Comparison of ENCODE assay signal across 1 cellular context in the genomic region with DNA sequence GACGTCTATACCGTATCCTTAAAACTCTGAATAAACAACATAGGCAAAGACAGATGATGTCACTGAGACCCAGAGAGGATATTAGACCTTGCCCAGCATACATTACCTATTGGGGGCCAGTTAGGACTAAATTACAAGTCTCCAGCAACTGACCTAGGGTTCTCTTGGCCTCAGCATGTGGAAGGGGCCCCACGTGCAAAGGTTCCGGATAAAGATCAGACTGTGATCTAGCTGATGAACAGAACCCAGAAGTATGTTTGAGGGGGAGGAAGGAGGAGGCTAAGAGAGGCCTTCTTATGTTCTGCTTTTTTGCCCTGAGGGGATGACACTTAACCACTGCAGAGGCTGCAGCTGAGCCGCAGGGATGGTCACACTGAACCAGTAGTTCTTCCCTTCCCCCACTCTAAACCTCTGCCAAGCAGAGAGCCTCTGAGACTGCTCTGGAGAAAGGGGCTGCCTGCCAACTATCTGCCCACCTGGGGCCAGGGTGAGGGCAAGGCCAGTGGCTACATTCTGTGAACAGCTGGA.
TF ChIP-seq lines count a peak whose summit lies in the region.

No MANE protein-coding gene starts in this region.

TF ChIP-seq in H1, 55 proteins besides CTCF, POLR2A, EP300 and RAD21 (continued from another document):
- no peak for TF ChIP-seq RXRA (IDR thresholded peaks at IDR 0.05; ENCODE audit: insufficient read depth, low read depth, low read length)
- no peak for TF ChIP-seq POLR2AphosphoS5 (IDR thresholded peaks at IDR 0.05; ENCODE audit: low read depth, low read length)
- no peak for TF ChIP-seq CREB1 (IDR thresholded peaks at IDR 0.05)
- no peak for TF ChIP-seq CBX5 (IDR thresholded peaks at IDR 0.05; ENCODE audit: low read depth, low read length)
- TF ChIP-seq, protein P1, sequence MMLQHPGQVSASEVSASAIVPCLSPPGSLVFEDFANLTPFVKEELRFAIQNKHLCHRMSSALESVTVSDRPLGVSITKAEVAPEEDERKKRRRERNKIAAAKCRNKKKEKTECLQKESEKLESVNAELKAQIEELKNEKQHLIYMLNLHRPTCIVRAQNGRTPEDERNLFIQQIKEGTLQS (IDR thresholded peaks at IDR 0.05; ENCODE audit: insufficient read depth, low read depth, low read length), result no peak
- no peak for TF ChIP-seq CEBPB (IDR thresholded peaks at IDR 0.05; ENCODE audit: low read depth, low read length)
- no peak for TF ChIP-seq GTF2F1 (IDR thresholded peaks at IDR 0.05; ENCODE audit: borderline replicate concordance, low read depth, low read length)
- TF ChIP-seq SAP30 (IDR thresholded peaks at IDR 0.05; ENCODE audit: insufficient read depth, insufficient replicate concordance, low read length), result no peak
- TF ChIP-seq SP1 (IDR thresholded peaks at IDR 0.05; ENCODE audit: low read depth, low read length), result no peak
- TF ChIP-seq MAFK (IDR thresholded peaks at IDR 0.05; ENCODE audit: low read depth, low read length), result no peak
- TF ChIP-seq NRF1 (IDR thresholded peaks at IDR 0.05; ENCODE audit: low read depth, low read length), result no peak
- TF ChIP-seq SP2 (IDR thresholded peaks at IDR 0.05; ENCODE audit: low read length), result no peak
- TF ChIP-seq EGR1 (IDR thresholded peaks at IDR 0.05; ENCODE audit: borderline replicate concordance, low read depth, low read length), result no peak
- TF ChIP-seq JUN (IDR thresholded peaks at IDR 0.05; ENCODE audit: low read depth, low read length), result no peak
- no peak for TF ChIP-seq TEAD4 (IDR thresholded peaks at IDR 0.05; ENCODE audit: low read depth, low read length)
- TF ChIP-seq SIRT6 (IDR thresholded peaks at IDR 0.05; ENCODE audit: low read length), result no peak
- TF ChIP-seq, protein P2, sequence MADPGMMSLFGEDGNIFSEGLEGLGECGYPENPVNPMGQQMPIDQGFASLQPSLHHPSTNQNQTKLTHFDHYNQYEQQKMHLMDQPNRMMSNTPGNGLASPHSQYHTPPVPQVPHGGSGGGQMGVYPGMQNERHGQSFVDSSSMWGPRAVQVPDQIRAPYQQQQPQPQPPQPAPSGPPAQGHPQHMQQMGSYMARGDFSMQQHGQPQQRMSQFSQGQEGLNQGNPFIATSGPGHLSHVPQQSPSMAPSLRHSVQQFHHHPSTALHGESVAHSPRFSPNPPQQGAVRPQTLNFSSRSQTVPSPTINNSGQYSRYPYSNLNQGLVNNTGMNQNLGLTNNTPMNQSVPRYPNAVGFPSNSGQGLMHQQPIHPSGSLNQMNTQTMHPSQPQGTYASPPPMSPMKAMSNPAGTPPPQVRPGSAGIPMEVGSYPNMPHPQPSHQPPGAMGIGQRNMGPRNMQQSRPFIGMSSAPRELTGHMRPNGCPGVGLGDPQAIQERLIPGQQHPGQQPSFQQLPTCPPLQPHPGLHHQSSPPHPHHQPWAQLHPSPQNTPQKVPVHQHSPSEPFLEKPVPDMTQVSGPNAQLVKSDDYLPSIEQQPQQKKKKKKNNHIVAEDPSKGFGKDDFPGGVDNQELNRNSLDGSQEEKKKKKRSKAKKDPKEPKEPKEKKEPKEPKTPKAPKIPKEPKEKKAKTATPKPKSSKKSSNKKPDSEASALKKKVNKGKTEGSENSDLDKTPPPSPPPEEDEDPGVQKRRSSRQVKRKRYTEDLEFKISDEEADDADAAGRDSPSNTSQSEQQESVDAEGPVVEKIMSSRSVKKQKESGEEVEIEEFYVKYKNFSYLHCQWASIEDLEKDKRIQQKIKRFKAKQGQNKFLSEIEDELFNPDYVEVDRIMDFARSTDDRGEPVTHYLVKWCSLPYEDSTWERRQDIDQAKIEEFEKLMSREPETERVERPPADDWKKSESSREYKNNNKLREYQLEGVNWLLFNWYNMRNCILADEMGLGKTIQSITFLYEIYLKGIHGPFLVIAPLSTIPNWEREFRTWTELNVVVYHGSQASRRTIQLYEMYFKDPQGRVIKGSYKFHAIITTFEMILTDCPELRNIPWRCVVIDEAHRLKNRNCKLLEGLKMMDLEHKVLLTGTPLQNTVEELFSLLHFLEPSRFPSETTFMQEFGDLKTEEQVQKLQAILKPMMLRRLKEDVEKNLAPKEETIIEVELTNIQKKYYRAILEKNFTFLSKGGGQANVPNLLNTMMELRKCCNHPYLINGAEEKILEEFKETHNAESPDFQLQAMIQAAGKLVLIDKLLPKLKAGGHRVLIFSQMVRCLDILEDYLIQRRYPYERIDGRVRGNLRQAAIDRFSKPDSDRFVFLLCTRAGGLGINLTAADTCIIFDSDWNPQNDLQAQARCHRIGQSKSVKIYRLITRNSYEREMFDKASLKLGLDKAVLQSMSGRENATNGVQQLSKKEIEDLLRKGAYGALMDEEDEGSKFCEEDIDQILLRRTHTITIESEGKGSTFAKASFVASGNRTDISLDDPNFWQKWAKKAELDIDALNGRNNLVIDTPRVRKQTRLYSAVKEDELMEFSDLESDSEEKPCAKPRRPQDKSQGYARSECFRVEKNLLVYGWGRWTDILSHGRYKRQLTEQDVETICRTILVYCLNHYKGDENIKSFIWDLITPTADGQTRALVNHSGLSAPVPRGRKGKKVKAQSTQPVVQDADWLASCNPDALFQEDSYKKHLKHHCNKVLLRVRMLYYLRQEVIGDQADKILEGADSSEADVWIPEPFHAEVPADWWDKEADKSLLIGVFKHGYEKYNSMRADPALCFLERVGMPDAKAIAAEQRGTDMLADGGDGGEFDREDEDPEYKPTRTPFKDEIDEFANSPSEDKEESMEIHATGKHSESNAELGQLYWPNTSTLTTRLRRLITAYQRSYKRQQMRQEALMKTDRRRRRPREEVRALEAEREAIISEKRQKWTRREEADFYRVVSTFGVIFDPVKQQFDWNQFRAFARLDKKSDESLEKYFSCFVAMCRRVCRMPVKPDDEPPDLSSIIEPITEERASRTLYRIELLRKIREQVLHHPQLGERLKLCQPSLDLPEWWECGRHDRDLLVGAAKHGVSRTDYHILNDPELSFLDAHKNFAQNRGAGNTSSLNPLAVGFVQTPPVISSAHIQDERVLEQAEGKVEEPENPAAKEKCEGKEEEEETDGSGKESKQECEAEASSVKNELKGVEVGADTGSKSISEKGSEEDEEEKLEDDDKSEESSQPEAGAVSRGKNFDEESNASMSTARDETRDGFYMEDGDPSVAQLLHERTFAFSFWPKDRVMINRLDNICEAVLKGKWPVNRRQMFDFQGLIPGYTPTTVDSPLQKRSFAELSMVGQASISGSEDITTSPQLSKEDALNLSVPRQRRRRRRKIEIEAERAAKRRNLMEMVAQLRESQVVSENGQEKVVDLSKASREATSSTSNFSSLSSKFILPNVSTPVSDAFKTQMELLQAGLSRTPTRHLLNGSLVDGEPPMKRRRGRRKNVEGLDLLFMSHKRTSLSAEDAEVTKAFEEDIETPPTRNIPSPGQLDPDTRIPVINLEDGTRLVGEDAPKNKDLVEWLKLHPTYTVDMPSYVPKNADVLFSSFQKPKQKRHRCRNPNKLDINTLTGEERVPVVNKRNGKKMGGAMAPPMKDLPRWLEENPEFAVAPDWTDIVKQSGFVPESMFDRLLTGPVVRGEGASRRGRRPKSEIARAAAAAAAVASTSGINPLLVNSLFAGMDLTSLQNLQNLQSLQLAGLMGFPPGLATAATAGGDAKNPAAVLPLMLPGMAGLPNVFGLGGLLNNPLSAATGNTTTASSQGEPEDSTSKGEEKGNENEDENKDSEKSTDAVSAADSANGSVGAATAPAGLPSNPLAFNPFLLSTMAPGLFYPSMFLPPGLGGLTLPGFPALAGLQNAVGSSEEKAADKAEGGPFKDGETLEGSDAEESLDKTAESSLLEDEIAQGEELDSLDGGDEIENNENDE (IDR thresholded peaks at IDR 0.05; ENCODE audit: insufficient replicate concordance, low read length), result no peak
- no peak for TF ChIP-seq CHD2 (IDR thresholded peaks at IDR 0.05; ENCODE audit: low read length)
- no peak for TF ChIP-seq ASH2L (IDR thresholded peaks at IDR 0.05; ENCODE audit: low read length)
